In genomic region chr11:13691296-13691899, GRCh38 we compare ENCODE assay signal across 13 cellular contexts.
"Had no signal": no experiment of that assay in that cellular context is flagged by ENCODE, and none has a peak within 500 bp of the region (broad histone marks: within the 10 kb centered on the region; RNA-seq: fewer than 3 reads in every experiment).

No MANE protein-coding gene starts in this region.

- H3K4me1 ChIP-seq: ascending aorta had no signal

- H3K27ac ChIP-seq: ascending aorta, breast epithelium had no signal

- DNase-seq: activated naive CD4-positive, alpha-beta T cell treated with Interleukin-2 at 50 U/mL for 16 hours; activated naive CD8-positive, alpha-beta T cell treated with anti-CD3 and anti-CD28 coated beads, Interleukin-2, amount 50 U/mL, for 24 hours; hippocampal formation; kidney; left ventricle myocardium superior; mucosa of descending colon; naive thymus-derived CD4-positive, alpha-beta T cell had no signal

- H3K4me3 ChIP-seq: ascending aorta, breast epithelium, mucosa of descending colon had no signal

- ATAC-seq: activated CD4-positive, CD25-positive, alpha-beta regulatory T cell treated with anti-CD3 and anti-CD28 coated beads, Interleukin-2, amount 50 U/mL, for 24 hours; activated naive CD8-positive, alpha-beta T cell treated with anti-CD3 and anti-CD28 coated beads, Interleukin-2, amount 50 U/mL, for 24 hours; activated T-helper 17 cell treated with anti-CD3 and anti-CD28 coated beads, Interleukin-2, amount 50 U/mL, for 72 hours; left ventricle myocardium superior; naive thymus-derived CD4-positive, alpha-beta T cell; stimulated activated effector memory CD8-positive, alpha-beta T cell treated with anti-CD3 and anti-CD28 coated beads, Interleukin-12 subunit alpha, Interleukin-12 subunit beta, amount 100 ng/mL, for 72 hours had no signal

- H3K36me3 ChIP-seq: breast epithelium had no signal

- FAIRE-seq: kidney, urothelium cell line had no signal

- H3K27me3 ChIP-seq: ascending aorta, breast epithelium had no signal

- H3K9me3 ChIP-seq: ascending aorta, breast epithelium, mucosa of descending colon had no signal
